In genomic region chr6:118761643-118762042, GRCh38 we compare ENCODE assay signal across 17 cellular contexts.
"Had no signal": no experiment of that assay in that cellular context is flagged by ENCODE, and none has a peak within 500 bp of the region (broad histone marks: within the 10 kb centered on the region; RNA-seq: fewer than 3 reads in every experiment).

No MANE protein-coding gene starts in this region.

- DNase-seq: activated CD4-positive, alpha-beta T cell treated with anti-CD3 and anti-CD28 coated beads, Interleukin-2, amount 10 ng/mL, durations not matched to agents 24 days and 14 days; activated CD8-positive, alpha-beta T cell treated with anti-CD3 and anti-CD28 coated beads for 36 hours; activated naive CD4-positive, alpha-beta T cell treated with Interleukin-2 at 50 U/mL for 16 hours; activated naive CD8-positive, alpha-beta T cell treated with anti-CD3 and anti-CD28 coated beads, Interleukin-2, amount 10 ng/mL, durations not matched to agents 7 days and 5 days; activated T-cell treated with anti-CD3 and anti-CD28 coated beads, Interleukin-2, amount 50 U/mL, for 1 hour; anterior cingulate cortex; central memory CD4-positive, alpha-beta T cell; colonic mucosa; heart left ventricle; natural killer cell; stimulated activated CD8-positive, alpha-beta memory T cell treated with anti-CD3 and anti-CD28 coated beads, Interleukin-4, amount 100 ng/mL, for 48 hours; stimulated activated naive CD4-positive, alpha-beta T cell had no signal

- H3K4me1 ChIP-seq: colonic mucosa, gastroesophageal sphincter, thyroid gland had no signal

- H3K9me3 ChIP-seq: colonic mucosa, gastroesophageal sphincter, heart left ventricle, thyroid gland had no signal

- H3K27me3 Mint-ChIP-seq: activated CD8-positive, alpha-beta T cell treated with anti-CD3 and anti-CD28 coated beads for 36 hours; activated naive CD8-positive, alpha-beta T cell treated with anti-CD3 and anti-CD28 coated beads, Interleukin-2, amount 10 ng/mL, durations not matched to agents 7 days and 5 days; activated T-helper 17 cell treated with anti-CD3 and anti-CD28 coated beads, Interleukin-2, amount 50 U/mL, for 72 hours; brain had no signal

- H3K4me3 ChIP-seq: colonic mucosa, gastroesophageal sphincter, heart left ventricle, thyroid gland had no signal

- H3K36me3 ChIP-seq: colonic mucosa, gastroesophageal sphincter, heart left ventricle, thyroid gland had no signal

- H3K27ac Mint-ChIP-seq: activated CD4-positive, alpha-beta T cell treated with anti-CD3 and anti-CD28 coated beads, Interleukin-2, amount 10 ng/mL, durations not matched to agents 24 days and 14 days; activated CD8-positive, alpha-beta T cell treated with anti-CD3 and anti-CD28 coated beads for 36 hours; activated naive CD8-positive, alpha-beta T cell treated with anti-CD3 and anti-CD28 coated beads, Interleukin-2, amount 10 ng/mL, durations not matched to agents 7 days and 5 days; activated T-helper 17 cell treated with anti-CD3 and anti-CD28 coated beads, Interleukin-2, amount 50 U/mL, for 72 hours; brain; natural killer cell had no signal

- H3K4me3 Mint-ChIP-seq: activated CD4-positive, alpha-beta T cell treated with anti-CD3 and anti-CD28 coated beads, Interleukin-2, amount 10 ng/mL, durations not matched to agents 24 days and 14 days; activated CD8-positive, alpha-beta T cell treated with anti-CD3 and anti-CD28 coated beads for 36 hours; activated naive CD8-positive, alpha-beta T cell treated with anti-CD3 and anti-CD28 coated beads, Interleukin-2, amount 10 ng/mL, durations not matched to agents 7 days and 5 days; activated T-helper 17 cell treated with anti-CD3 and anti-CD28 coated beads, Interleukin-2, amount 50 U/mL, for 72 hours; brain; natural killer cell had no signal

- H3K27me3 ChIP-seq: colonic mucosa, heart left ventricle, thyroid gland had no signal

- H3K9me3 Mint-ChIP-seq: activated CD4-positive, alpha-beta T cell treated with anti-CD3 and anti-CD28 coated beads, Interleukin-2, amount 10 ng/mL, durations not matched to agents 24 days and 14 days; activated CD8-positive, alpha-beta T cell treated with anti-CD3 and anti-CD28 coated beads for 36 hours; activated naive CD8-positive, alpha-beta T cell treated with anti-CD3 and anti-CD28 coated beads, Interleukin-2, amount 10 ng/mL, durations not matched to agents 7 days and 5 days; activated T-helper 17 cell treated with anti-CD3 and anti-CD28 coated beads, Interleukin-2, amount 50 U/mL, for 72 hours; natural killer cell had no signal

- H3K27ac ChIP-seq: colonic mucosa, gastroesophageal sphincter, heart left ventricle, thyroid gland had no signal

- ATAC-seq: activated CD8-positive, alpha-beta T cell treated with anti-CD3 and anti-CD28 coated beads for 36 hours; activated T-helper 17 cell treated with anti-CD3 and anti-CD28 coated beads, Interleukin-2, amount 50 U/mL, for 72 hours; esophagus mucosa; gastroesophageal sphincter; heart left ventricle; natural killer cell had no signal

- H3K36me3 Mint-ChIP-seq: brain, natural killer cell had no signal
